Comparison of ENCODE assay signal across 8 cellular contexts in genomic region chr9:87499455-87500015, GRCh38. TPM values are rescaled to one million over a fixed set of nuclear protein-coding genes. Genes with fewer than 3 reads are reported as not detected.
DNase-seq lines count a peak whose midpoint lies in the region; ATAC-seq and TF ChIP-seq lines count a peak whose summit lies in the region.

No MANE protein-coding gene starts in this region.

- peak; percentile 40 for ATAC-seq in GM21423 (IDR thresholded peaks at IDR 0.05; ENCODE audit: unreplicated experiment)

- BruUV-seq in A673 (replicated peaks; lab: Mats Ljungman, UMichigan) (no TSS peak), PC-9 (replicated peaks; lab: Mats Ljungman, UMichigan) (no TSS peak)

- H3K9me3 ChIP-seq in A673 (ENCODE audit: low read depth, low read length, poor library complexity, severe bottlenecking): no peaks in the 10 kb centered on the region
- H3K9me3 ChIP-seq in PC-9 (ENCODE audit: insufficient read depth, low read depth): no peaks in the 10 kb centered on the region

- H3K4me2 ChIP-seq in PC-9: peak overlapping the region; percentile 91

- no peak overlapping the region for H2AFZ ChIP-seq in PC-9

- H3K4me3 Mint-ChIP-seq in activated CD4-positive, alpha-beta memory T cell treated with anti-CD3 and anti-CD28 coated beads, Interleukin-2, amount 10 ng/mL, durations not matched to agents 7 days and 5 days: no peak overlapping the region

- H3K27me3 Mint-ChIP-seq in activated CD4-positive, alpha-beta memory T cell treated with anti-CD3 and anti-CD28 coated beads, Interleukin-2, amount 10 ng/mL, durations not matched to agents 7 days and 5 days: peaks cover 37% of the 10 kb centered on the region

- H3K36me3 Mint-ChIP-seq in activated CD4-positive, alpha-beta memory T cell treated with anti-CD3 and anti-CD28 coated beads, Interleukin-2, amount 10 ng/mL, durations not matched to agents 7 days and 5 days (ENCODE audit: low read depth): no peaks in the 10 kb centered on the region

- TF ChIP-seq CTCF in A673 (conservative IDR thresholded peaks at IDR 0.05; ENCODE audit: low read depth, low read length): no peak
- TF ChIP-seq CTCF in PC-9 (conservative IDR thresholded peaks at IDR 0.05): no peak
- no peak for TF ChIP-seq CTCF in kidney epithelial cell (IDR thresholded peaks at IDR 0.05; ENCODE audit: insufficient read depth, low read length, poor library complexity, severe bottlenecking)

- POLR2A ChIA-PET in A673 (lab: Charles Lee; ENCODE audit: low non-redundant PET) (interaction anchor here (0.6 to 1.4 kb wide), 2 partner anchors 13 to 156 kb away, joined by 4 to 5 read pairs; no protein-coding TSS in a partner anchor), PC-9 (lab: Charles Lee; ENCODE audit: unreplicated experiment) (interaction anchor here (0.7 to 0.8 kb wide), 2 partner anchors 72 to 101 kb away, joined by 8 to 25 read pairs; no protein-coding TSS in a partner anchor)
- POLR2A ChIA-PET in activated CD4-positive, alpha-beta memory T cell treated with anti-CD3 and anti-CD28 coated beads, Interleukin-2, amount 10 ng/mL, durations not matched to agents 7 days and 5 days (lab: Charles Lee): no interaction called here

- intact Hi-C loops in A673 (cut with micrococcal nuclease; ENCODE audit: unreplicated experiment): loop anchor here (5.0 kb wide), 4 partner anchors 33 to 163 kb away; no protein-coding TSS in a partner anchor
- intact Hi-C loops in PC-9 (cut with micrococcal nuclease; ENCODE audit: unreplicated experiment): loop anchor here (2.0 to 5.0 kb wide), 4 partner anchors 57 to 143 kb away; no protein-coding TSS in a partner anchor

- H3K36me3 ChIP-seq in A673 (ENCODE audit: insufficient read depth, low read length, poor library complexity, severe bottlenecking): peaks cover 59% of the 10 kb centered on the region
- H3K36me3 ChIP-seq in PC-9 (ENCODE audit: low read depth): peaks cover 1% of the 10 kb centered on the region; the same call in 1 of the 2 replicates
- no peaks in the 10 kb centered on the region for H3K36me3 ChIP-seq in kidney epithelial cell (ENCODE audit: control insufficient read depth, insufficient read depth, low read length)

- CTCF ChIA-PET in A673 (lab: Charles Lee): no interaction called here
- CTCF ChIA-PET in PC-9 (lab: Charles Lee): interaction anchor here (0.7 to 0.8 kb wide), 2 partner anchors 112 to 117 kb away, joined by 3 to 15 read pairs; no protein-coding TSS in a partner anchor
- CTCF ChIA-PET in activated CD4-positive, alpha-beta memory T cell treated with anti-CD3 and anti-CD28 coated beads, Interleukin-2, amount 10 ng/mL, durations not matched to agents 7 days and 5 days (lab: Charles Lee): no interaction called here

- no peaks in the 10 kb centered on the region for H3K27me3 ChIP-seq in A673 (replicated peaks; ENCODE audit: insufficient read depth, low read depth, low read length, poor library complexity)
- no peaks in the 10 kb centered on the region for H3K27me3 ChIP-seq in PC-9 (ENCODE audit: insufficient read depth, low read depth)
- H3K27me3 ChIP-seq in kidney epithelial cell (ENCODE audit: control insufficient read depth, insufficient read depth, low read length): no peaks in the 10 kb centered on the region

- H3F3A ChIP-seq in PC-9 (ENCODE audit: insufficient read depth, low read depth): peaks cover 42% of the 10 kb centered on the region

- DNase-seq in A673 (ENCODE audit: low spot score) (no peak), PC-9 (peak in 1 of 2 experiments; percentile 43), kidney epithelial cell (ENCODE audit: low read depth) (no peak), NCI-H2107 (lab: John Stamatoyannopoulos, UW) (no peak), SHP77 treated with DMSO at 0.1 percent for 48 hours (lab: John Stamatoyannopoulos, UW) (no peak)
- no peak for DNase-seq in stimulated activated CD4-positive, alpha-beta T cell treated with anti-CD3 and anti-CD28 coated beads, Interleukin-12 subunit alpha, Interleukin-12 subunit beta, amount 100 ng/mL, for 4 hours
- DNase-seq in activated CD4-positive, alpha-beta memory T cell treated with anti-CD3 and anti-CD28 coated beads, Interleukin-2, amount 10 ng/mL, durations not matched to agents 7 days and 5 days: no peak

- H3K9me3 Mint-ChIP-seq in activated CD4-positive, alpha-beta memory T cell treated with anti-CD3 and anti-CD28 coated beads, Interleukin-2, amount 10 ng/mL, durations not matched to agents 7 days and 5 days: no peaks in the 10 kb centered on the region

- H3K4me1 ChIP-seq in A673 (ENCODE audit: insufficient read depth, low read length, poor library complexity, severe bottlenecking) (peaks cover 57% of the 10 kb centered on the region), PC-9 (replicated peaks; ENCODE audit: insufficient read depth) (peaks cover 80% of the 10 kb centered on the region)

- peaks cover 10% of the 10 kb centered on the region for H3K4me1 Mint-ChIP-seq in activated CD4-positive, alpha-beta memory T cell treated with anti-CD3 and anti-CD28 coated beads, Interleukin-2, amount 10 ng/mL, durations not matched to agents 7 days and 5 days

- H3K27ac Mint-ChIP-seq in activated CD4-positive, alpha-beta memory T cell treated with anti-CD3 and anti-CD28 coated beads, Interleukin-2, amount 10 ng/mL, durations not matched to agents 7 days and 5 days: no peak overlapping the region

- peak overlapping the region; percentile 91 for H3K4me3 ChIP-seq in A673 (ENCODE audit: low read depth, low read length, poor library complexity, severe bottlenecking)
- H3K4me3 ChIP-seq in PC-9: peak overlapping the region; percentile 70
- peak overlapping the region; percentile 92 for H3K4me3 ChIP-seq in kidney epithelial cell (ENCODE audit: low read depth, low read length)

- 0 out of 2 replicates have a peak, but pooled peaks cover 3% of the 10 kb centered on the region for H4K20me1 ChIP-seq in PC-9 (ENCODE audit: insufficient read depth)

- H3K27ac ChIP-seq in A673 (ENCODE audit: low read depth, low read length, poor library complexity, severe bottlenecking) (peak overlapping the region; percentile 99), PC-9 (peak overlapping the region; percentile 45)

- H3K9me2 ChIP-seq in PC-9 (ENCODE audit: insufficient read depth): no peaks in the 10 kb centered on the region

- peaks cover 48% of the 10 kb centered on the region for H3K79me2 ChIP-seq in PC-9 (ENCODE audit: low read depth)

RNA-seq across cellular contexts. Expression of gene DAPK1, which starts 1.9 kb away (rescaled TPM):
- total RNA-seq in A673 (2021): 380 and 386 TPM in 2 replicates
- total RNA-seq in PC-9 (2021): 100 and 158 TPM in 2 replicates
- 23.5 and 25.2 TPM in 2 replicates for total RNA-seq in kidney epithelial cell
- total RNA-seq in activated CD4-positive, alpha-beta memory T cell treated with anti-CD3 and anti-CD28 coated beads, Interleukin-2, amount 10 ng/mL, durations not matched to agents 7 days and 5 days: under 1 TPM; 0.50 to 0.86 TPM

Comparison
In these comparisons a context has a peak if more than half of its experiments do, and no peak if none do; other contexts are left out.
1. RNA of gene DAPK1, which starts 1.9 kb away (total RNA-seq): 380 to 386 TPM in A673, 100 to 158 TPM in PC-9 and 23.5 to 25.2 TPM in kidney epithelial cell; 0.50 to 0.86 TPM in activated CD4-positive, alpha-beta memory T cell treated with anti-CD3 and anti-CD28 coated beads, Interleukin-2, amount 10 ng/mL, durations not matched to agents 7 days and 5 days; every median in the first group is over 10 times any median in the second.
2. Peak in every context shown above with its lines, with median percentiles within 50 percentile points of each other: H3K4me3 ChIP-seq.